ENCODE assay signal across 19 cellular contexts in genomic region chr12:67327466-67327865, GRCh38.
"Had no signal": no experiment of that assay in that cellular context is flagged by ENCODE, and none has a peak within 500 bp of the region (broad histone marks: within the 10 kb centered on the region; RNA-seq: fewer than 3 reads in every experiment).

No MANE protein-coding gene starts in this region.

- H3K9me3 ChIP-seq: ascending aorta, lower lobe of right lung, sigmoid colon, tibial artery had no signal

- H3K27me3 Mint-ChIP-seq: activated CD4-positive, alpha-beta T cell treated with anti-CD3 and anti-CD28 coated beads, Interleukin-2, amount 10 ng/mL, durations not matched to agents 24 days and 14 days; natural killer cell treated with Interleukin-12 subunit alpha and Interleukin-12 subunit beta and Interleukin-15 and Interleukin-18, amount 100 ng/mL, for 72 hours had no signal

- H3K27ac Mint-ChIP-seq: activated CD4-positive, alpha-beta T cell treated with anti-CD3 and anti-CD28 coated beads, Interleukin-2, amount 10 ng/mL, durations not matched to agents 24 days and 14 days; natural killer cell treated with Interleukin-12 subunit alpha and Interleukin-12 subunit beta and Interleukin-15 and Interleukin-18, amount 100 ng/mL, for 72 hours had no signal

- H3K4me1 ChIP-seq: ascending aorta, breast epithelium, foreskin keratinocyte, lower lobe of right lung, parathyroid adenoma, sigmoid colon, tibial artery had no signal

- ATAC-seq: activated T-cell treated with anti-CD3 and anti-CD28 coated beads, Interleukin-2, amount 50 U/mL, for 4 hours; foreskin keratinocyte; left colon; lower lobe of right lung; natural killer cell treated with Interleukin-12 subunit alpha and Interleukin-12 subunit beta and Interleukin-15 and Interleukin-18, amount 100 ng/mL, for 72 hours had no signal

- H3K36me3 ChIP-seq: ascending aorta, breast epithelium, lower lobe of right lung, sigmoid colon, tibial artery had no signal

- H3K27me3 ChIP-seq: ascending aorta, breast epithelium, foreskin keratinocyte, sigmoid colon, tibial artery had no signal

- DNase-seq: activated CD4-positive, alpha-beta T cell treated with anti-CD3 and anti-CD28 coated beads, Interleukin-2, amount 10 ng/mL, durations not matched to agents 24 days and 14 days; activated CD8-positive, alpha-beta memory T cell treated with anti-CD3 and anti-CD28 coated beads, Interleukin-2, amount 50 U/mL, for 4 hours; activated effector memory CD4-positive, alpha-beta T cell treated with anti-CD3 and anti-CD28 coated beads, Interleukin-2, amount 50 U/mL, for 16 hours; activated naive CD4-positive, alpha-beta T cell treated with anti-CD3 and anti-CD28 coated beads, Interleukin-2, amount 50 U/mL, for 16 hours; activated T-cell treated with anti-CD3 and anti-CD28 coated beads, Interleukin-2, amount 50 U/mL, for 4 hours; foreskin keratinocyte; hypothalamus; islet precursor cell; left colon; lower lobe of right lung; sigmoid colon; stimulated activated naive CD4-positive, alpha-beta T cell; substantia nigra; tibial artery had no signal

- H3K4me3 ChIP-seq: ascending aorta, breast epithelium, coronary artery, lower lobe of right lung, sigmoid colon, tibial artery had no signal

- H3K27ac ChIP-seq: ascending aorta, breast epithelium, coronary artery, foreskin keratinocyte, lower lobe of right lung, parathyroid adenoma, sigmoid colon, tibial artery had no signal

- H3K4me3 Mint-ChIP-seq: activated CD4-positive, alpha-beta T cell treated with anti-CD3 and anti-CD28 coated beads, Interleukin-2, amount 10 ng/mL, durations not matched to agents 24 days and 14 days; activated T-cell treated with anti-CD3 and anti-CD28 coated beads, Interleukin-2, amount 50 U/mL, for 4 hours; natural killer cell treated with Interleukin-12 subunit alpha and Interleukin-12 subunit beta and Interleukin-15 and Interleukin-18, amount 100 ng/mL, for 72 hours had no signal

- H3K36me3 Mint-ChIP-seq: natural killer cell treated with Interleukin-12 subunit alpha and Interleukin-12 subunit beta and Interleukin-15 and Interleukin-18, amount 100 ng/mL, for 72 hours had no signal
